Comparison of ENCODE assay signal across 10 cellular contexts in genomic region chrX:1502241-1502640, GRCh38. TPM values are rescaled to one million over a fixed set of nuclear protein-coding genes. Genes with fewer than 3 reads are reported as not detected.
DNase-seq lines count a peak whose midpoint lies in the region; ATAC-seq, FAIRE-seq and TF ChIP-seq lines count a peak whose summit lies in the region.
"Had no signal": no experiment of that assay in that cellular context is flagged by ENCODE, and none has a peak within 500 bp of the region (broad histone marks: within the 10 kb centered on the region; RNA-seq: fewer than 3 reads in every experiment).

No MANE protein-coding gene starts in this region.

- no peak for TF ChIP-seq CTCF in OCI-LY3 (IDR thresholded peaks at IDR 0.05; ENCODE audit: low read depth, low read length)
- no peak for TF ChIP-seq CTCF in gastrocnemius medialis (IDR thresholded peaks at IDR 0.05 in 4 of 5, conservative IDR thresholded peaks at IDR 0.05 in 1 of 5)
- no peak for TF ChIP-seq CTCF in testis (IDR thresholded peaks at IDR 0.05)

- no peaks in the 10 kb centered on the region for H3K27me3 Mint-ChIP-seq in activated CD4-positive, alpha-beta T cell treated with anti-CD3 and anti-CD28 coated beads, Interleukin-2, amount 10 ng/mL, durations not matched to agents 24 days and 14 days

- H3K27ac ChIP-seq in OCI-LY3 (ENCODE audit: low read length) (peak overlapping the region; percentile 86), gastrocnemius medialis (peak overlapping the region in 3 of 4 donors; percentile 67 to 77 (median 76)), testis (no peak overlapping the region)

- H3K4me2 ChIP-seq in OCI-LY3 (ENCODE audit: low read length): peak overlapping the region; percentile 27

- H3K4me3 ChIP-seq in OCI-LY3 (ENCODE audit: low read length) (peak overlapping the region; percentile 3; the same call in 1 of the 2 replicates), gastrocnemius medialis (no peak overlapping the region), testis (no peak overlapping the region)

- peaks cover 6% of the 10 kb centered on the region; the same call in 1 of the 2 replicates for H3K9me3 ChIP-seq in OCI-LY3 (ENCODE audit: insufficient read depth, low read length)
- no peaks in the 10 kb centered on the region for H3K9me3 ChIP-seq in gastrocnemius medialis
- no peaks in the 10 kb centered on the region for H3K9me3 ChIP-seq in testis

- intact Hi-C loops in activated CD4-positive, alpha-beta T cell treated with anti-CD3 and anti-CD28 coated beads, Interleukin-2, amount 10 ng/mL, durations not matched to agents 24 days and 14 days (cut with micrococcal nuclease): no loop called here
- intact Hi-C loops in gastrocnemius medialis (cut with DNase I; ENCODE audit: low total_unique reads): no loop called here
- intact Hi-C loops in left ventricle myocardium superior (cut with micrococcal nuclease): no loop called here
- intact Hi-C loops in testis (cut with DNase I; ENCODE audit: low total_unique reads): no loop called here

- no peaks in the 10 kb centered on the region for H3K9me3 Mint-ChIP-seq in activated CD4-positive, alpha-beta T cell treated with anti-CD3 and anti-CD28 coated beads, Interleukin-2, amount 10 ng/mL, durations not matched to agents 24 days and 14 days

- H3K79me2 ChIP-seq in OCI-LY3 (ENCODE audit: low read length): no peaks in the 10 kb centered on the region

- H2AFZ ChIP-seq in OCI-LY3 (ENCODE audit: low read depth, low read length): no peak overlapping the region

- H3K27ac Mint-ChIP-seq in activated CD4-positive, alpha-beta T cell treated with anti-CD3 and anti-CD28 coated beads, Interleukin-2, amount 10 ng/mL, durations not matched to agents 24 days and 14 days: peak overlapping the region; percentile 73

- DNase-seq in activated CD4-positive, alpha-beta T cell treated with anti-CD3 and anti-CD28 coated beads, Interleukin-2, amount 10 ng/mL, durations not matched to agents 24 days and 14 days: peak; percentile 48
- DNase-seq in activated CD4-positive, alpha-beta T cell treated with anti-CD3 and anti-CD28 coated beads for 4 hours: no peak
- DNase-seq in gastrocnemius medialis (no peak), left ventricle myocardium superior (no peak), H54 (ENCODE audit: insufficient read length, low spot score) (no peak), testis (no peak)
- DNase-seq: AML-193 had no signal

- peak overlapping the region; percentile 46 for H3K9ac ChIP-seq in OCI-LY3 (ENCODE audit: low read length)

- ATAC-seq in GM21825 (IDR thresholded peaks at IDR 0.05; ENCODE audit: unreplicated experiment) (peak; percentile 56), gastrocnemius medialis (no peak), left ventricle myocardium superior (no peak)

- peaks cover 64% of the 10 kb centered on the region for H3K4me1 ChIP-seq in OCI-LY3 (ENCODE audit: low read length)
- no peaks in the 10 kb centered on the region for H3K4me1 ChIP-seq in gastrocnemius medialis
- H3K4me1 ChIP-seq in testis: no peaks in the 10 kb centered on the region

- FAIRE-seq in H54 (lab: Jason Lieb, UNC): no peak
- FAIRE-seq: HTR-8/SVneo had no signal

- H3K27me3 ChIP-seq in OCI-LY3 (ENCODE audit: low read depth, low read length): peaks cover 2% of the 10 kb centered on the region; the same call in 1 of the 2 replicates
- H3K27me3 ChIP-seq in gastrocnemius medialis: no peaks in the 10 kb centered on the region
- no peaks in the 10 kb centered on the region for H3K27me3 ChIP-seq in testis

- no peak for TF ChIP-seq POLR2A in gastrocnemius medialis (IDR thresholded peaks at IDR 0.05)
- TF ChIP-seq POLR2A in H54 (IDR thresholded peaks at IDR 0.05; ENCODE audit: low read depth, low read length): no peak
- TF ChIP-seq POLR2A in testis (IDR thresholded peaks at IDR 0.05): no peak

- WGBS in testis, 2 donors: 73 to 76% methylated on average over 10 to 12 of the region's 12 CpGs

- no peaks in the 10 kb centered on the region for H4K20me1 ChIP-seq in OCI-LY3 (ENCODE audit: insufficient read depth, low read length)

- H3K36me3 ChIP-seq in OCI-LY3 (replicated peaks; ENCODE audit: low read depth, low read length): peaks cover 37% of the 10 kb centered on the region
- no peaks in the 10 kb centered on the region for H3K36me3 ChIP-seq in gastrocnemius medialis
- no peaks in the 10 kb centered on the region for H3K36me3 ChIP-seq in testis (ENCODE audit: low read depth, missing control alignments)

- in situ Hi-C loops in gastrocnemius medialis (cut with MboI; ENCODE audit: low sequenced_read_pairs in 4 of 4): no loop called here

- H3K4me1 Mint-ChIP-seq in activated CD4-positive, alpha-beta T cell treated with anti-CD3 and anti-CD28 coated beads, Interleukin-2, amount 10 ng/mL, durations not matched to agents 24 days and 14 days: peaks cover 28% of the 10 kb centered on the region

- H3K4me3 Mint-ChIP-seq in activated CD4-positive, alpha-beta T cell treated with anti-CD3 and anti-CD28 coated beads, Interleukin-2, amount 10 ng/mL, durations not matched to agents 24 days and 14 days: no peak overlapping the region

- H3K36me3 Mint-ChIP-seq in activated CD4-positive, alpha-beta T cell treated with anti-CD3 and anti-CD28 coated beads, Interleukin-2, amount 10 ng/mL, durations not matched to agents 24 days and 14 days (ENCODE audit: low read depth): peaks cover 32% of the 10 kb centered on the region

RNA-seq across cellular contexts. Expression of gene P2RY8, which starts 34.7 kb away (rescaled TPM):
- total RNA-seq in activated CD4-positive, alpha-beta T cell treated with anti-CD3 and anti-CD28 coated beads, Interleukin-2, amount 10 ng/mL, durations not matched to agents 24 days and 14 days: 19.1 and 19.5 TPM in 2 replicates
- total RNA-seq in gastrocnemius medialis (1 to 10 TPM in 1 of 4 donors, under 1 TPM in 3; 0.36 to 1.1 (median 0.62) TPM), left ventricle myocardium superior (2.6 TPM), testis (under 1 TPM; 0.24 to 0.50 TPM)
- polyA plus RNA-seq in testis (ENCODE audit: insufficient read depth, low read depth, low replicate concordance): 1.1 TPM

RNA-seq across cellular contexts. Expression of gene ASMTL, which starts 49.5 kb away (rescaled TPM):
- total RNA-seq in activated CD4-positive, alpha-beta T cell treated with anti-CD3 and anti-CD28 coated beads, Interleukin-2, amount 10 ng/mL, durations not matched to agents 24 days and 14 days: 44.5 and 46.6 TPM in 2 replicates
- total RNA-seq in gastrocnemius medialis: 10 to 100 TPM; 13.6 to 19.5 (median 13.9) TPM
- total RNA-seq in left ventricle myocardium superior: 34.3 TPM
- 10 to 100 TPM; 31.0 to 41.2 TPM for total RNA-seq in testis
- 27.0 TPM for polyA plus RNA-seq in testis (ENCODE audit: insufficient read depth, low read depth, low replicate concordance)

Comparison
In these comparisons a context has a peak if more than half of its experiments do, and no peak if none do; other contexts are left out.
1. H3K27ac ChIP-seq: peak in OCI-LY3 (single experiment) and gastrocnemius medialis (3 of 4); none in testis (0 of 2).